ENCODE assay signal across 24 cellular contexts in genomic region chr21:41465176-41465781, GRCh38. TPM values are rescaled to one million over a fixed set of nuclear protein-coding genes. Genes with fewer than 3 reads are reported as not detected.
DNase-seq lines count a peak whose midpoint lies in the region; ATAC-seq lines count a peak whose summit lies in the region.
"Had no signal": no experiment of that assay in that cellular context is flagged by ENCODE, and none has a peak within 500 bp of the region (broad histone marks: within the 10 kb centered on the region; RNA-seq: fewer than 3 reads in every experiment).

No MANE protein-coding gene starts in this region.

- ATAC-seq in GM18511 (IDR thresholded peaks at IDR 0.05; ENCODE audit: unreplicated experiment): peak; percentile 51
- ATAC-seq in GM19023 (IDR thresholded peaks at IDR 0.05; ENCODE audit: unreplicated experiment): no peak
- no peak for ATAC-seq in GM18873 (IDR thresholded peaks at IDR 0.05; ENCODE audit: low FRiP score, unreplicated experiment)
- ATAC-seq: HCT116, PC-3, T-cell had no signal

- DNase-seq in DMS79 treated with DMSO at 0.1 percent for 48 hours (lab: John Stamatoyannopoulos, UW): peak; percentile 53
- DNase-seq in RPMI8226: peak; percentile 98
- DNase-seq in posterior vena cava (ENCODE audit: low spot score): peak; percentile 61
- no peak for DNase-seq in T1000 (lab: John Stamatoyannopoulos, UW)
- DNase-seq: BE2C; CD4-positive, CD25-positive, alpha-beta regulatory T cell; COR-L47; DMS 273 treated with DMSO at 0.1 percent for 48 hours; IMR-90; Karpas-422; NCI-H1694; NCI-H2081 treated with DMSO at 0.1 percent for 48 hours; NCI-H2171 treated with DMSO at 0.1 percent for 48 hours; NCI-H524 treated with DMSO at 0.1 percent for 48 hours; NCI-H82; SHP77 treated with DMSO at 0.1 percent for 48 hours; T-cell had no signal

- intact Hi-C loops in posterior vena cava (cut with DNase I): loop anchor here in 1 of 2 donors (10.0 kb wide), 1 partner anchor 180 kb away; no protein-coding TSS in a partner anchor

RNA-seq across cellular contexts. Expression of gene MX1, which starts 39.2 kb away (rescaled TPM):
- 10 to 100 TPM; 14.0 to 52.2 TPM for total RNA-seq in posterior vena cava
- total RNA-seq: G401 had no signal

RNA-seq across cellular contexts. Expression of gene TMPRSS2, which starts 42.7 kb away (rescaled TPM):
- total RNA-seq in posterior vena cava: under 1 TPM in 1 of 2 donors, not detected in 1; 0.14 TPM
- total RNA-seq: A673; CD4-positive, CD25-positive, alpha-beta regulatory T cell; G401; IMR-90 had no signal
